ENCODE assay signal across 1 cellular context in the genomic region with DNA sequence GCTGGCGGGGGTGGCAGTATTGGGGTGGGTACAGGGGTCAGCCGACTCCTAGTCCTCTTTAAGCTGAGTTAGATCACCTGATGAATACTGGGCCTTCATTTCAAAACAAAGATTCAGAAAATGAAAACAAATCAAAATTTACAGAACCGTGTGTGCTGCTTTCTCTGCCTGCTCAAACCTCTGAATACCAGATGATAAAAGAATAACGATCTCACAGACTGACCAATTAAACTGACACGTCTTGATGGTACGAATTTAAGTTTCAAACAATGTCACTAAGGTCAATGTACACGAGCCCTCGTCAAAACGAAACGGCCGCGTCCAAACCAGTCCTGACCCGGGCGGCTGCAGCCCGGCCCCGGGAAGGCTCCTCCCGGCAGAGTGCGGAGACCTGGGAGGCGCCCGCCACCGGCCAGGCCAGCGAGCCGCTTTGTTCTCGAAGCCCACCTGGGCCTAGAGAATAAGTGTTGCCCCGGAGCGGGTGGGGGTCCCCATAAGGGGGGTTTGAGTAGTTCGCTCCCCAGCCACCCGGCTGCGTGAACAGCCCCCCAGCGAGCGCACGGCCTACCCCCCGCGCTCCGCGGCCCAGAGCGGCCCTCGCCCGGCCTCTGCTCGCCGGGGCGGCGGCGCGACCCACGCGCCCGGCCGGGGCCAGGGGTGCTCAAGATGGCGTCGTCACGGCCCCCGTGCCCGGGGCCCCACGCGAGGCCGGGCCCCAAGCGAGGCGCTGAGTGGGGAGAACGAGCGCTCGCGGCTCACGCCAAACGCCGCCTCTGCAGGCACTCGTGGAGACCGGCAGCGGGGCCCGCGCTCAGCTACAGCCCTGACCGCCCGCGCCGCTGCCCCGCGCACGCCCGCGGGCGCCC.
TF ChIP-seq lines count a peak whose summit lies in the region.

No MANE protein-coding gene starts in this region.

TF ChIP-seq in HepG2, 621 proteins besides CTCF, POLR2A, EP300 and RAD21 (continued from another document and continues in another):
- TF ChIP-seq, protein P1, sequence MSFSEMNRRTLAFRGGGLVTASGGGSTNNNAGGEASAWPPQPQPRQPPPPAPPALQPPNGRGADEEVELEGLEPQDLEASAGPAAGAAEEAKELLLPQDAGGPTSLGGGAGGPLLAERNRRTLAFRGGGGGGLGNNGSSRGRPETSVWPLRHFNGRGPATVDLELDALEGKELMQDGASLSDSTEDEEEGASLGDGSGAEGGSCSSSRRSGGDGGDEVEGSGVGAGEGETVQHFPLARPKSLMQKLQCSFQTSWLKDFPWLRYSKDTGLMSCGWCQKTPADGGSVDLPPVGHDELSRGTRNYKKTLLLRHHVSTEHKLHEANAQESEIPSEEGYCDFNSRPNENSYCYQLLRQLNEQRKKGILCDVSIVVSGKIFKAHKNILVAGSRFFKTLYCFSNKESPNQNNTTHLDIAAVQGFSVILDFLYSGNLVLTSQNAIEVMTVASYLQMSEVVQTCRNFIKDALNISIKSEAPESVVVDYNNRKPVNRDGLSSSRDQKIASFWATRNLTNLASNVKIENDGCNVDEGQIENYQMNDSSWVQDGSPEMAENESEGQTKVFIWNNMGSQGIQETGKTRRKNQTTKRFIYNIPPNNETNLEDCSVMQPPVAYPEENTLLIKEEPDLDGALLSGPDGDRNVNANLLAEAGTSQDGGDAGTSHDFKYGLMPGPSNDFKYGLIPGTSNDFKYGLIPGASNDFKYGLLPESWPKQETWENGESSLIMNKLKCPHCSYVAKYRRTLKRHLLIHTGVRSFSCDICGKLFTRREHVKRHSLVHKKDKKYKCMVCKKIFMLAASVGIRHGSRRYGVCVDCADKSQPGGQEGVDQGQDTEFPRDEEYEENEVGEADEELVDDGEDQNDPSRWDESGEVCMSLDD (CRISPR knock-in tag; IDR thresholded peaks at IDR 0.05; ENCODE audit: borderline replicate concordance): no peak
- TF ChIP-seq FOSL2 (CRISPR knock-in tag; IDR thresholded peaks at IDR 0.05) (no peak), ZNF709 (CRISPR knock-in tag; IDR thresholded peaks at IDR 0.05) (peak; percentile 18; the same call in 1 of the 2 replicates), TAF15 (IDR thresholded peaks at IDR 0.05; ENCODE audit: low read depth, low read length, poor library complexity, severe bottlenecking) (no peak), CHCHD3 (CRISPR knock-in tag; IDR thresholded peaks at IDR 0.05) (0 out of 2 replicates have a peak, but pooled peaks have one; percentile 31), IRF2 (CRISPR knock-in tag; IDR thresholded peaks at IDR 0.05) (no peak), PCBP2 (optimal IDR thresholded peaks at IDR 0.05; ENCODE audit: low read depth, low read length, poor library complexity, severe bottlenecking) (no peak), ZNF773 (CRISPR knock-in tag; IDR thresholded peaks at IDR 0.05; ENCODE audit: borderline replicate concordance) (no peak), ESRRA (CRISPR knock-in tag; IDR thresholded peaks at IDR 0.05; ENCODE audit: low read depth) (no peak), ZNF354B (CRISPR knock-in tag; IDR thresholded peaks at IDR 0.05) (no peak), ZNF549 (CRISPR knock-in tag; IDR thresholded peaks at IDR 0.05) (0 out of 2 replicates have a peak, but pooled peaks have one; percentile 33), TBP (CRISPR knock-in tag; IDR thresholded peaks at IDR 0.05) (no peak), NKX3-1 (CRISPR knock-in tag; IDR thresholded peaks at IDR 0.05) (peak; percentile 22; the same call in 1 of the 2 replicates), ZC3H4 (CRISPR knock-in tag; IDR thresholded peaks at IDR 0.05; ENCODE audit: borderline replicate concordance) (no peak), ZNF678 (CRISPR knock-in tag; IDR thresholded peaks at IDR 0.05) (0 out of 2 replicates have a peak, but pooled peaks have one; percentile 7), MYNN (CRISPR knock-in tag; IDR thresholded peaks at IDR 0.05; ENCODE audit: low read depth) (0 out of 2 replicates have a peak, but pooled peaks have one; percentile 17), HOXA9 (CRISPR knock-in tag; IDR thresholded peaks at IDR 0.05; ENCODE audit: borderline replicate concordance) (no peak), KLF15 (CRISPR knock-in tag; IDR thresholded peaks at IDR 0.05; ENCODE audit: borderline replicate concordance) (no peak), ZNF136 (CRISPR knock-in tag; IDR thresholded peaks at IDR 0.05; ENCODE audit: low read depth) (0 out of 2 replicates have a peak, but pooled peaks have one; percentile 34), TOE1 (CRISPR knock-in tag; IDR thresholded peaks at IDR 0.05) (no peak), ZBTB3 (CRISPR knock-in tag; IDR thresholded peaks at IDR 0.05; ENCODE audit: borderline replicate concordance, low read depth) (no peak), MXI1 (IDR thresholded peaks at IDR 0.05; ENCODE audit: borderline replicate concordance, low read depth, low read length) (no peak), ZNF446 (CRISPR knock-in tag; IDR thresholded peaks at IDR 0.05) (peak; percentile 61; the same call in 1 of the 2 replicates)
- TF ChIP-seq, protein P2, sequence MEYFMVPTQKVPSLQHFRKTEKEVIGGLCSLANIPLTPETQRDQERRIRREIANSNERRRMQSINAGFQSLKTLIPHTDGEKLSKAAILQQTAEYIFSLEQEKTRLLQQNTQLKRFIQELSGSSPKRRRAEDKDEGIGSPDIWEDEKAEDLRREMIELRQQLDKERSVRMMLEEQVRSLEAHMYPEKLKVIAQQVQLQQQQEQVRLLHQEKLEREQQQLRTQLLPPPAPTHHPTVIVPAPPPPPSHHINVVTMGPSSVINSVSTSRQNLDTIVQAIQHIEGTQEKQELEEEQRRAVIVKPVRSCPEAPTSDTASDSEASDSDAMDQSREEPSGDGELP (IDR thresholded peaks at IDR 0.05; ENCODE audit: borderline replicate concordance, low read depth): no peak
- TF ChIP-seq, protein P3, sequence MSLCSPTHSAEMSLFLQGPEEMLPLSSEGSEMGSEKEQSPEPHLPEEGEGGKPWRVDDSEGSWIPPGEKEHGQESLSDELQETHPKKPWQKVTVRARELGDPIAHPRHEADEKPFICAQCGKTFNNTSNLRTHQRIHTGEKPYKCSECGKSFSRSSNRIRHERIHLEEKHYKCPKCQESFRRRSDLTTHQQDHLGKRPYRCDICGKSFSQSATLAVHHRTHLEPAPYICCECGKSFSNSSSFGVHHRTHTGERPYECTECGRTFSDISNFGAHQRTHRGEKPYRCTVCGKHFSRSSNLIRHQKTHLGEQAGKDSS (CRISPR knock-in tag; IDR thresholded peaks at IDR 0.05; ENCODE audit: borderline replicate concordance, low read depth): no peak
- TF ChIP-seq, protein P4, sequence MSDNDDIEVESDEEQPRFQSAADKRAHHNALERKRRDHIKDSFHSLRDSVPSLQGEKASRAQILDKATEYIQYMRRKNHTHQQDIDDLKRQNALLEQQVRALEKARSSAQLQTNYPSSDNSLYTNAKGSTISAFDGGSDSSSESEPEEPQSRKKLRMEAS (IDR thresholded peaks at IDR 0.05): no peak
- TF ChIP-seq, protein P5, sequence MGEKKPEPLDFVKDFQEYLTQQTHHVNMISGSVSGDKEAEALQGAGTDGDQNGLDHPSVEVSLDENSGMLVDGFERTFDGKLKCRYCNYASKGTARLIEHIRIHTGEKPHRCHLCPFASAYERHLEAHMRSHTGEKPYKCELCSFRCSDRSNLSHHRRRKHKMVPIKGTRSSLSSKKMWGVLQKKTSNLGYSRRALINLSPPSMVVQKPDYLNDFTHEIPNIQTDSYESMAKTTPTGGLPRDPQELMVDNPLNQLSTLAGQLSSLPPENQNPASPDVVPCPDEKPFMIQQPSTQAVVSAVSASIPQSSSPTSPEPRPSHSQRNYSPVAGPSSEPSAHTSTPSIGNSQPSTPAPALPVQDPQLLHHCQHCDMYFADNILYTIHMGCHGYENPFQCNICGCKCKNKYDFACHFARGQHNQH (CRISPR knock-in tag; IDR thresholded peaks at IDR 0.05): 0 out of 2 replicates have a peak, but pooled peaks have one; percentile 18
- TF ChIP-seq, protein P6, sequence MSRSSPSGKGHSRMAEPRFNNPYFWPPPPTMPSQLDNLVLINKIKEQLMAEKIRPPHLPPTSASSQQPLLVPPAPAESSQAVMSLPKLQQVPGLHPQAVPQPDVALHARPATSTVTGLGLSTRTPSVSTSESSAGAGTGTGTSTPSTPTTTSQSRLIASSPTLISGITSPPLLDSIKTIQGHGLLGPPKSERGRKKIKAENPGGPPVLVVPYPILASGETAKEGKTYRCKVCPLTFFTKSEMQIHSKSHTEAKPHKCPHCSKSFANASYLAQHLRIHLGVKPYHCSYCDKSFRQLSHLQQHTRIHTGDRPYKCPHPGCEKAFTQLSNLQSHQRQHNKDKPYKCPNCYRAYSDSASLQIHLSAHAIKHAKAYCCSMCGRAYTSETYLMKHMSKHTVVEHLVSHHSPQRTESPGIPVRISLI (CRISPR knock-in tag; IDR thresholded peaks at IDR 0.05; ENCODE audit: borderline replicate concordance): no peak
- TF ChIP-seq, protein P7, sequence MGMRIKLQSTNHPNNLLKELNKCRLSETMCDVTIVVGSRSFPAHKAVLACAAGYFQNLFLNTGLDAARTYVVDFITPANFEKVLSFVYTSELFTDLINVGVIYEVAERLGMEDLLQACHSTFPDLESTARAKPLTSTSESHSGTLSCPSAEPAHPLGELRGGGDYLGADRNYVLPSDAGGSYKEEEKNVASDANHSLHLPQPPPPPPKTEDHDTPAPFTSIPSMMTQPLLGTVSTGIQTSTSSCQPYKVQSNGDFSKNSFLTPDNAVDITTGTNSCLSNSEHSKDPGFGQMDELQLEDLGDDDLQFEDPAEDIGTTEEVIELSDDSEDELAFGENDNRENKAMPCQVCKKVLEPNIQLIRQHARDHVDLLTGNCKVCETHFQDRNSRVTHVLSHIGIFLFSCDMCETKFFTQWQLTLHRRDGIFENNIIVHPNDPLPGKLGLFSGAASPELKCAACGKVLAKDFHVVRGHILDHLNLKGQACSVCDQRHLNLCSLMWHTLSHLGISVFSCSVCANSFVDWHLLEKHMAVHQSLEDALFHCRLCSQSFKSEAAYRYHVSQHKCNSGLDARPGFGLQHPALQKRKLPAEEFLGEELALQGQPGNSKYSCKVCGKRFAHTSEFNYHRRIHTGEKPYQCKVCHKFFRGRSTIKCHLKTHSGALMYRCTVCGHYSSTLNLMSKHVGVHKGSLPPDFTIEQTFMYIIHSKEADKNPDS (CRISPR knock-in tag; IDR thresholded peaks at IDR 0.05): no peak
- TF ChIP-seq, protein P8, sequence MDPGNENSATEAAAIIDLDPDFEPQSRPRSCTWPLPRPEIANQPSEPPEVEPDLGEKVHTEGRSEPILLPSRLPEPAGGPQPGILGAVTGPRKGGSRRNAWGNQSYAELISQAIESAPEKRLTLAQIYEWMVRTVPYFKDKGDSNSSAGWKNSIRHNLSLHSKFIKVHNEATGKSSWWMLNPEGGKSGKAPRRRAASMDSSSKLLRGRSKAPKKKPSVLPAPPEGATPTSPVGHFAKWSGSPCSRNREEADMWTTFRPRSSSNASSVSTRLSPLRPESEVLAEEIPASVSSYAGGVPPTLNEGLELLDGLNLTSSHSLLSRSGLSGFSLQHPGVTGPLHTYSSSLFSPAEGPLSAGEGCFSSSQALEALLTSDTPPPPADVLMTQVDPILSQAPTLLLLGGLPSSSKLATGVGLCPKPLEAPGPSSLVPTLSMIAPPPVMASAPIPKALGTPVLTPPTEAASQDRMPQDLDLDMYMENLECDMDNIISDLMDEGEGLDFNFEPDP (CRISPR knock-in tag; conservative IDR thresholded peaks at IDR 0.05): 0 out of 2 replicates have a peak, but pooled peaks have one; percentile 91
- TF ChIP-seq, protein P9, sequence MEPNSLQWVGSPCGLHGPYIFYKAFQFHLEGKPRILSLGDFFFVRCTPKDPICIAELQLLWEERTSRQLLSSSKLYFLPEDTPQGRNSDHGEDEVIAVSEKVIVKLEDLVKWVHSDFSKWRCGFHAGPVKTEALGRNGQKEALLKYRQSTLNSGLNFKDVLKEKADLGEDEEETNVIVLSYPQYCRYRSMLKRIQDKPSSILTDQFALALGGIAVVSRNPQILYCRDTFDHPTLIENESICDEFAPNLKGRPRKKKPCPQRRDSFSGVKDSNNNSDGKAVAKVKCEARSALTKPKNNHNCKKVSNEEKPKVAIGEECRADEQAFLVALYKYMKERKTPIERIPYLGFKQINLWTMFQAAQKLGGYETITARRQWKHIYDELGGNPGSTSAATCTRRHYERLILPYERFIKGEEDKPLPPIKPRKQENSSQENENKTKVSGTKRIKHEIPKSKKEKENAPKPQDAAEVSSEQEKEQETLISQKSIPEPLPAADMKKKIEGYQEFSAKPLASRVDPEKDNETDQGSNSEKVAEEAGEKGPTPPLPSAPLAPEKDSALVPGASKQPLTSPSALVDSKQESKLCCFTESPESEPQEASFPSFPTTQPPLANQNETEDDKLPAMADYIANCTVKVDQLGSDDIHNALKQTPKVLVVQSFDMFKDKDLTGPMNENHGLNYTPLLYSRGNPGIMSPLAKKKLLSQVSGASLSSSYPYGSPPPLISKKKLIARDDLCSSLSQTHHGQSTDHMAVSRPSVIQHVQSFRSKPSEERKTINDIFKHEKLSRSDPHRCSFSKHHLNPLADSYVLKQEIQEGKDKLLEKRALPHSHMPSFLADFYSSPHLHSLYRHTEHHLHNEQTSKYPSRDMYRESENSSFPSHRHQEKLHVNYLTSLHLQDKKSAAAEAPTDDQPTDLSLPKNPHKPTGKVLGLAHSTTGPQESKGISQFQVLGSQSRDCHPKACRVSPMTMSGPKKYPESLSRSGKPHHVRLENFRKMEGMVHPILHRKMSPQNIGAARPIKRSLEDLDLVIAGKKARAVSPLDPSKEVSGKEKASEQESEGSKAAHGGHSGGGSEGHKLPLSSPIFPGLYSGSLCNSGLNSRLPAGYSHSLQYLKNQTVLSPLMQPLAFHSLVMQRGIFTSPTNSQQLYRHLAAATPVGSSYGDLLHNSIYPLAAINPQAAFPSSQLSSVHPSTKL (CRISPR knock-in tag; IDR thresholded peaks at IDR 0.05): peak; percentile 24; the same call in 1 of the 2 replicates
- TF ChIP-seq, protein P10, sequence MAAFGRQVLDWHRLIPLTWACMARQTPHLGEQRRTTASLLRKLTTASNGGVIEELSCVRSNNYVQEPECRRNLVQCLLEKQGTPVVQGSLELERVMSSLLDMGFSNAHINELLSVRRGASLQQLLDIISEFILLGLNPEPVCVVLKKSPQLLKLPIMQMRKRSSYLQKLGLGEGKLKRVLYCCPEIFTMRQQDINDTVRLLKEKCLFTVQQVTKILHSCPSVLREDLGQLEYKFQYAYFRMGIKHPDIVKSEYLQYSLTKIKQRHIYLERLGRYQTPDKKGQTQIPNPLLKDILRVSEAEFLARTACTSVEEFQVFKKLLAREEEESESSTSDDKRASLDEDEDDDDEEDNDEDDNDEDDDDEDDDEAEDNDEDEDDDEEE (CRISPR knock-in tag; IDR thresholded peaks at IDR 0.05): peak; percentile 7; the same call in 1 of the 2 replicates
